ENCODE assay signal across 18 cellular contexts in genomic region chr7:159140170-159140910, GRCh38. TPM values are rescaled to one million over a fixed set of nuclear protein-coding genes. Genes with fewer than 3 reads are reported as not detected.
DNase-seq lines count a peak whose midpoint lies in the region; ATAC-seq, FAIRE-seq and TF ChIP-seq lines count a peak whose summit lies in the region.
"Had no signal": no experiment of that assay in that cellular context is flagged by ENCODE, and none has a peak within 500 bp of the region (broad histone marks: within the 10 kb centered on the region; RNA-seq: fewer than 3 reads in every experiment).

No MANE protein-coding gene starts in this region.

- no peaks in the 10 kb centered on the region for H3K9me3 ChIP-seq in K562 (replicated peaks; ENCODE audit: control insufficient read depth, insufficient read depth, low read depth, low read length)
- H3K9me3 ChIP-seq: HAP-1 had no signal

- no peaks in the 10 kb centered on the region for H3K36me3 Mint-ChIP-seq in activated CD4-positive, alpha-beta memory T cell treated with anti-CD3 and anti-CD28 coated beads, Interleukin-2, amount 10 ng/mL, durations not matched to agents 7 days and 5 days (ENCODE audit: low read depth)
- H3K36me3 Mint-ChIP-seq in activated CD4-positive, alpha-beta memory T cell treated with anti-CD3 and anti-CD28 coated beads for 36 hours, result no peaks in the 10 kb centered on the region
- no peaks in the 10 kb centered on the region for H3K36me3 Mint-ChIP-seq in osteocyte (ENCODE audit: unreplicated experiment)

- H3K27me3 Mint-ChIP-seq in activated CD4-positive, alpha-beta memory T cell treated with anti-CD3 and anti-CD28 coated beads, Interleukin-2, amount 10 ng/mL, durations not matched to agents 7 days and 5 days, result peaks cover 34% of the 10 kb centered on the region
- H3K27me3 Mint-ChIP-seq in activated CD4-positive, alpha-beta memory T cell treated with anti-CD3 and anti-CD28 coated beads for 36 hours, result peaks cover 38% of the 10 kb centered on the region
- H3K27me3 Mint-ChIP-seq in osteocyte (ENCODE audit: unreplicated experiment), result peaks cover 48% of the 10 kb centered on the region

- no peak for TF ChIP-seq POLR2A in K562 (conservative IDR thresholded peaks at IDR 0.05)

- no peak for TF ChIP-seq CTCF in C4-2B (conservative IDR thresholded peaks at IDR 0.05)
- TF ChIP-seq CTCF in K562 (IDR thresholded peaks at IDR 0.05 in 2 of 3, conservative IDR thresholded peaks at IDR 0.05 in 1 of 3; ENCODE audit: insufficient read depth in 2 of 3, low read depth in 1 of 3, low read length in 3 of 3), result peak; percentile 20 to 33 (median 31); a peak in 2 of 6 replicates
- no peak for TF ChIP-seq CTCF in osteocyte (IDR thresholded peaks at IDR 0.05)
- TF ChIP-seq CTCF in foreskin fibroblast (IDR thresholded peaks at IDR 0.05; ENCODE audit: low read depth, low read length), result no peak

- CTCF ChIA-PET in activated CD4-positive, alpha-beta memory T cell treated with anti-CD3 and anti-CD28 coated beads, Interleukin-2, amount 10 ng/mL, durations not matched to agents 7 days and 5 days (lab: Charles Lee), result no interaction called here
- CTCF ChIA-PET in activated CD4-positive, alpha-beta memory T cell treated with anti-CD3 and anti-CD28 coated beads for 36 hours (lab: Charles Lee), result no interaction called here
- CTCF ChIA-PET in K562 (lab: Yijun Ruan, JAX; ENCODE audit: low intra/inter-chr PET ratio), result no interaction called here

- ATAC-seq in K562, result peak; percentile 87
- ATAC-seq in HG02938 (IDR thresholded peaks at IDR 0.05; ENCODE audit: unreplicated experiment), result no peak

- 2% methylated on average over 23 of the region's 23 CpGs for WGBS in K562 (ENCODE audit: insufficient coverage, low coverage, missing lambda C conversion rate)

- H3K4me1 ChIP-seq in K562 (replicated peaks in 1 of 2; ENCODE audit: control insufficient read depth in 2 of 2, insufficient read depth in 2 of 2, low read length in 2 of 2), result peaks cover 0 to 6% of the 10 kb centered on the region in 2 experiments; a peak in 1 of 5 replicates
- H3K4me1 ChIP-seq: HAP-1 had no signal

- H3K36me3 ChIP-seq in K562 (ENCODE audit: control insufficient read depth, insufficient read depth, low read length), result no peaks in the 10 kb centered on the region
- H3K36me3 ChIP-seq: BLaER1, HAP-1 had no signal

- FAIRE-seq in K562 (lab: Jason Lieb, UNC), result peak; percentile 74

- BruUV-seq in K562 (replicated peaks; lab: Mats Ljungman, UMichigan), result no TSS peak

- no peak overlapping the region for H3K4me3 ChIP-seq in K562
- H3K4me3 ChIP-seq in foreskin fibroblast (ENCODE audit: low read depth in 1 of 2, low read length in 2 of 2), result no peak overlapping the region
- H3K4me3 ChIP-seq: BLaER1, HAP-1 had no signal

- H3K9me3 Mint-ChIP-seq in activated CD4-positive, alpha-beta memory T cell treated with anti-CD3 and anti-CD28 coated beads, Interleukin-2, amount 10 ng/mL, durations not matched to agents 7 days and 5 days, result no peaks in the 10 kb centered on the region
- H3K9me3 Mint-ChIP-seq in activated CD4-positive, alpha-beta memory T cell treated with anti-CD3 and anti-CD28 coated beads for 36 hours, result no peaks in the 10 kb centered on the region
- H3K9me3 Mint-ChIP-seq in osteocyte (ENCODE audit: unreplicated experiment), result no peaks in the 10 kb centered on the region

- H3K27me3 ChIP-seq in K562 (ENCODE audit: control insufficient read depth in 2 of 2, insufficient read depth in 2 of 2, low read length in 2 of 2), result peaks cover 48 to 79% of the 10 kb centered on the region in 2 experiments

- no peaks in the 10 kb centered on the region for H3K79me2 ChIP-seq in K562 (ENCODE audit: control insufficient read depth, insufficient read depth, low read length)

- H3K27ac Mint-ChIP-seq in activated CD4-positive, alpha-beta memory T cell treated with anti-CD3 and anti-CD28 coated beads, Interleukin-2, amount 10 ng/mL, durations not matched to agents 7 days and 5 days, result no peak overlapping the region
- no peak overlapping the region for H3K27ac Mint-ChIP-seq in activated CD4-positive, alpha-beta memory T cell treated with anti-CD3 and anti-CD28 coated beads for 36 hours
- H3K27ac Mint-ChIP-seq in osteocyte (ENCODE audit: unreplicated experiment), result no peak overlapping the region

- peak; percentile 13 for DNase-seq in activated CD4-positive, alpha-beta memory T cell treated with anti-CD3 and anti-CD28 coated beads, Interleukin-2, amount 10 ng/mL, durations not matched to agents 7 days and 5 days
- no peak for DNase-seq in activated CD4-positive, alpha-beta memory T cell treated with anti-CD3 and anti-CD28 coated beads for 36 hours
- DNase-seq in K562 (ENCODE audit: extremely low read depth in 1 of 4, low spot score in 3 of 4) (peak in 2 of 4 experiments; percentile 42 to 45), osteocyte (ENCODE audit: extremely low spot score, unreplicated experiment) (peak; percentile 79), foreskin fibroblast (no peak), NOMO-1 (lab: John Stamatoyannopoulos, UW; ENCODE audit: unreplicated experiment in 2 of 2) (no peak)
- DNase-seq: DMS 273 treated with DMSO at 0.1 percent for 48 hours, EL, NCI-H1417, NCI-H2029, NCI-H2171 treated with DMSO at 0.1 percent for 48 hours, NCI-H510A had no signal

- TF ChIP-seq RAD21 in K562 (CRISPR knock-in tag; conservative IDR thresholded peaks at IDR 0.05 in 1 of 2, IDR thresholded peaks at IDR 0.05 in 1 of 2), result no peak

- peaks cover 6% of the 10 kb centered on the region for H3K4me1 Mint-ChIP-seq in activated CD4-positive, alpha-beta memory T cell treated with anti-CD3 and anti-CD28 coated beads, Interleukin-2, amount 10 ng/mL, durations not matched to agents 7 days and 5 days
- peaks cover 4% of the 10 kb centered on the region for H3K4me1 Mint-ChIP-seq in activated CD4-positive, alpha-beta memory T cell treated with anti-CD3 and anti-CD28 coated beads for 36 hours (ENCODE audit: low read depth)
- peaks cover 6% of the 10 kb centered on the region for H3K4me1 Mint-ChIP-seq in osteocyte (ENCODE audit: unreplicated experiment)

- no peaks in the 10 kb centered on the region for H3K9me1 ChIP-seq in K562 (ENCODE audit: control insufficient read depth, insufficient read depth, low read length)

- H3K4me2 ChIP-seq in K562 (ENCODE audit: insufficient read depth, low read length), result no peak overlapping the region
- H3K4me2 ChIP-seq: BLaER1 had no signal

- intact Hi-C loops in activated CD4-positive, alpha-beta memory T cell treated with anti-CD3 and anti-CD28 coated beads for 36 hours (cut with micrococcal nuclease), result no loop called here
- intact Hi-C loops in K562 (cut with micrococcal nuclease), result no loop called here

- in situ Hi-C loops in K562 (cut with MboI), result no loop called here

- H2AFZ ChIP-seq in K562 (ENCODE audit: low read depth, low read length), result no peak overlapping the region

- H3K4me3 Mint-ChIP-seq in activated CD4-positive, alpha-beta memory T cell treated with anti-CD3 and anti-CD28 coated beads, Interleukin-2, amount 10 ng/mL, durations not matched to agents 7 days and 5 days, result no peak overlapping the region
- no peak overlapping the region for H3K4me3 Mint-ChIP-seq in activated CD4-positive, alpha-beta memory T cell treated with anti-CD3 and anti-CD28 coated beads for 36 hours
- H3K4me3 Mint-ChIP-seq in osteocyte (ENCODE audit: unreplicated experiment), result no peak overlapping the region

- H3K27ac ChIP-seq in C4-2B (peak overlapping the region; percentile 57), K562 (ENCODE audit: extremely low read depth, low read depth, low read length) (no peak overlapping the region)
- H3K27ac ChIP-seq: 22Rv1, BLaER1 had no signal

- no peak for TF ChIP-seq EP300 in K562 (IDR thresholded peaks at IDR 0.05; ENCODE audit: low read length)

- POLR2A ChIA-PET in activated CD4-positive, alpha-beta memory T cell treated with anti-CD3 and anti-CD28 coated beads, Interleukin-2, amount 10 ng/mL, durations not matched to agents 7 days and 5 days (lab: Charles Lee), result no interaction called here
- POLR2A ChIA-PET in activated CD4-positive, alpha-beta memory T cell treated with anti-CD3 and anti-CD28 coated beads for 36 hours (lab: Charles Lee), result no interaction called here
- POLR2A ChIA-PET in K562 (lab: Yijun Ruan, JAX), result interaction anchor here (0.6 to 0.8 kb wide), 2 partner anchors 143 to 255 kb away, joined by 3 to 6 read pairs; no protein-coding TSS in a partner anchor

- H4K20me1 ChIP-seq in K562 (replicated peaks; ENCODE audit: control insufficient read depth, insufficient read depth, low read length), result no peaks in the 10 kb centered on the region

- H3K9ac ChIP-seq in K562 (ENCODE audit: insufficient read depth in 1 of 2, low read depth in 2 of 2, low read length in 2 of 2), result no peak overlapping the region
- H3K9ac ChIP-seq: BLaER1 had no signal

TF ChIP-seq in K562, 482 proteins besides CTCF, POLR2A, EP300 and RAD21 (continues in another document):
- TF ChIP-seq MYNN (IDR thresholded peaks at IDR 0.05) (no peak), MYNN (CRISPR knock-in tag; IDR thresholded peaks at IDR 0.05) (no peak), ESRRA (IDR thresholded peaks at IDR 0.05; ENCODE audit: borderline replicate concordance, low read depth) (no peak)

RNA-seq across cellular contexts. Expression of gene VIPR2, which starts 4.3 kb away (rescaled TPM):
- under 1 TPM; 0.13 to 0.23 TPM for total RNA-seq in activated CD4-positive, alpha-beta memory T cell treated with anti-CD3 and anti-CD28 coated beads, Interleukin-2, amount 10 ng/mL, durations not matched to agents 7 days and 5 days
- under 1 TPM; 0.55 to 0.56 TPM for total RNA-seq in activated CD4-positive, alpha-beta memory T cell treated with anti-CD3 and anti-CD28 coated beads for 36 hours
- not detected in 2 replicates for total RNA-seq in K562 (2011; cell fraction: chromatin; rRNA removed; ENCODE audit: low replicate concordance)
- total RNA-seq in K562 (2011; cell fraction: nucleolus; rRNA removed), result 0.17 TPM in 1 of 2 replicates, not detected in the other
- total RNA-seq in K562 (2011; cell fraction: nucleoplasm; rRNA removed), result not detected in 2 replicates
- total RNA-seq in K562 (2014; rRNA removed) (not detected in 2 replicates), K562 (2014; rRNA removed; fragmentation: Illumina TruSeq; extraction: Trizol) (not detected in 2 replicates), K562 (2015; rRNA removed; fragmentation: Illumina TruSeq; extraction: Trizol) (not detected in 2 replicates), K562 (2021) (0.04 TPM in 1 of 2 replicates, not detected in the other), osteocyte (0.19 and 0.39 TPM in 2 replicates)
- polyA plus RNA-seq in K562 (2011; rRNA removed) (not detected in 2 replicates), K562 (2014; fragmentation: Illumina TruSeq; extraction: Trizol) (not detected in 2 replicates), K562 (2014; fragmentation: Nextera tagmentation; extraction: Ambion mirVana) (not detected), K562 (2014; rRNA removed) (not detected in 2 replicates)
- polyA plus RNA-seq in K562 (2011; cell fraction: cytosol; rRNA removed), result not detected in 2 replicates
- polyA plus RNA-seq in K562 (2011; cell fraction: nucleus; rRNA removed), result not detected in 2 replicates
- polyA plus RNA-seq in K562 (2012), result 0.31 and 0.54 TPM in 2 replicates
- polyA minus RNA-seq in K562 (2011; rRNA and poly(A)+ RNA removed), result not detected in 2 replicates
- polyA minus RNA-seq in K562 (2011; cell fraction: cytosol; rRNA and poly(A)+ RNA removed), result 0.57 TPM in 1 of 2 replicates, not detected in the other
- 0.11 TPM in 1 of 2 replicates, not detected in the other for polyA minus RNA-seq in K562 (2011; cell fraction: nucleus; rRNA and poly(A)+ RNA removed)
- total RNA-seq: LHCN-M2 had no signal

Comparison
In these comparisons a context has a peak if more than half of its experiments do, and no peak if none do; other contexts are left out.
1. DNase-seq: peak in activated CD4-positive, alpha-beta memory T cell treated with anti-CD3 and anti-CD28 coated beads, Interleukin-2, amount 10 ng/mL, durations not matched to agents 7 days and 5 days (single experiment) and osteocyte (single experiment); none in activated CD4-positive, alpha-beta memory T cell treated with anti-CD3 and anti-CD28 coated beads for 36 hours (single experiment), foreskin fibroblast (0 of 2) and NOMO-1 (0 of 2).
2. CTCF ChIP-seq: peak in K562 (3 of 3); none in C4-2B (single experiment), osteocyte (single experiment) and foreskin fibroblast (single experiment).